8 cellular contexts compared by ENCODE assay signal in the genomic region with DNA sequence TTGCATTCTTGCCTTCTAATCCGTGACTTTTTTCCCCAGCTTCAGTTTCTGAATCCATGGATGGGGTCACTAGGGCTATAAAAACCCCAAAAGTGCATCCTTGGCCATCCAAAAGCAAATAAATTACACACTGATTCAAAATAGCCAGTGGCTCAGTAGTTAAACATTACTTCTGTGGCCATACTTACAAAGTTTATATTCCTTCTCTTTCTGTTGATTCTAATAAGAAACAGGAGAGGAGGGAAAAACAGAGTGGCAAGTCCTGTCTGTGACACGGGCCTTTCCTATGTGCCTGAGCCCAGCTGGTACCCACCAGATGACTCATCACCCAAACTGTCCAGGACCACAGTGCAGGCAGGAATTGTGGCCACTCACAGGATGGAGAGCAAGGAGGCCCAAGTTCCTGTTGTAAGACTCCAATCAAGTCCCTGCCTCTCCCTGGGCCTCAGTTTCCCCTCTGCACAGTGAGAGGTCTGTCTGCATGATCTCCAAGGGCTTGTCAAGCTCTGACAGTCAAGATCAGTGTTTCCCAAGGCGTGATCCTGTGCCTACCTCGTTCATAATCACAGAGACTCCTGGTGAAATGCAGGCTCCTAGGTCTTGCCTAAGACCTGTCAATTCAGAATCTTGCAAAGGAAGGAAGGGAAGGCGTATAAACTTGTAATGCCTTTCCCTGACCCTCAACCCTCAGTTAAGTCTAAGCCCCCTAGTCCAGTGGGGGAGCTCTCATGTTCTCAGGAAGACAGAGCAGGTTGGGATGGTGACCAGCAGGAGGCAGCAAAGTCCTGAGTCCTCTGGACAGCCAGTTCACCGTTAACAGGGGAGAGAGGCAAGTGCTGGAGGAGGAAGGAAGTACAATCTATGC. TPM values are rescaled to one million over a fixed set of nuclear protein-coding genes. Genes with fewer than 3 reads are reported as not detected.
DNase-seq lines count a peak whose midpoint lies in the region; ATAC-seq and TF ChIP-seq lines count a peak whose summit lies in the region.

No MANE protein-coding gene starts in this region.

- ATAC-seq in GM18873 (IDR thresholded peaks at IDR 0.05; ENCODE audit: low FRiP score, unreplicated experiment) (peak; percentile 51), HG03175 (IDR thresholded peaks at IDR 0.05; ENCODE audit: unreplicated experiment) (peak; percentile 76), PC-3 (peak; percentile 78)
- ATAC-seq in stimulated activated naive CD8-positive, alpha-beta T cell treated with anti-CD3 and anti-CD28 coated beads, Interleukin-15, amount 100 ng/mL, for 72 hours, result peak; percentile 87

- H3K4me2 ChIP-seq in PC-3 (ENCODE audit: low read length) (no peak overlapping the region), fibroblast of lung (ENCODE audit: extremely low read depth, insufficient read depth, low read length) (no peak overlapping the region)

- no peaks in the 10 kb centered on the region for H3K9me2 ChIP-seq in PC-3 (replicated peaks; ENCODE audit: low read length)

- no peak overlapping the region for H2AFZ ChIP-seq in PC-3 (ENCODE audit: low read length)
- H2AFZ ChIP-seq in fibroblast of lung (ENCODE audit: low read length), result no peak overlapping the region

- intact Hi-C loops in PC-3 (cut with micrococcal nuclease), result loop anchor here (1.0 to 5.0 kb wide), 2 partner anchors 64 to 111 kb away; no protein-coding TSS in a partner anchor

- peak overlapping the region; percentile 83 for H3K27ac Mint-ChIP-seq in activated T-cell treated with anti-CD3 and anti-CD28 coated beads, Interleukin-2, amount 50 U/mL, for 24 hours
- no peak overlapping the region for H3K27ac Mint-ChIP-seq in nephron progenitor cell
- H3K27ac Mint-ChIP-seq in stimulated activated naive CD8-positive, alpha-beta T cell treated with anti-CD3 and anti-CD28 coated beads, Interleukin-15, amount 100 ng/mL, for 72 hours, result peak overlapping the region in 1 of 2 donors; percentile 8

- peaks cover 6% of the 10 kb centered on the region; the same call in 1 of the 2 replicates for H4K20me1 ChIP-seq in PC-3 (ENCODE audit: low read length)
- H4K20me1 ChIP-seq in fibroblast of lung (ENCODE audit: control insufficient read depth, extremely low read depth, insufficient read depth, low read length), result no peaks in the 10 kb centered on the region

- H3K27me3 Mint-ChIP-seq in activated T-cell treated with anti-CD3 and anti-CD28 coated beads, Interleukin-2, amount 50 U/mL, for 24 hours, result no peaks in the 10 kb centered on the region
- H3K27me3 Mint-ChIP-seq in nephron progenitor cell (ENCODE audit: low read depth, poor library complexity), result peaks cover 4% of the 10 kb centered on the region
- no peaks in the 10 kb centered on the region for H3K27me3 Mint-ChIP-seq in stimulated activated naive CD8-positive, alpha-beta T cell treated with anti-CD3 and anti-CD28 coated beads, Interleukin-15, amount 100 ng/mL, for 72 hours

- no peak overlapping the region for H3K9ac ChIP-seq in PC-3 (ENCODE audit: low read length)
- no peak overlapping the region for H3K9ac ChIP-seq in fibroblast of lung (ENCODE audit: insufficient read depth, low read length)

- H3K79me2 ChIP-seq in PC-3 (ENCODE audit: low read length) (no peaks in the 10 kb centered on the region), fibroblast of lung (ENCODE audit: control insufficient read depth, insufficient read depth, low read length) (no peaks in the 10 kb centered on the region)

- TF ChIP-seq CTCF in PC-3 (conservative IDR thresholded peaks at IDR 0.05; ENCODE audit: low read depth, low read length), result peak; percentile 97
- TF ChIP-seq CTCF in fibroblast of lung (conservative IDR thresholded peaks at IDR 0.05 in 1 of 2, IDR thresholded peaks at IDR 0.05 in 1 of 2; ENCODE audit: low read depth in 1 of 2, low read length in 2 of 2), result peak; percentile 94 to 97
- peak; percentile 78 for TF ChIP-seq CTCF in nephron progenitor cell (IDR thresholded peaks at IDR 0.05)

- H3K4me1 ChIP-seq in PC-3 (ENCODE audit: insufficient read depth, low read length) (no peaks in the 10 kb centered on the region), fibroblast of lung (ENCODE audit: control insufficient read depth, extremely low read depth, insufficient read depth, low read length) (peaks cover 6% of the 10 kb centered on the region)

- no peak overlapping the region for H3K4me3 ChIP-seq in PC-3 (ENCODE audit: low read length)
- H3K4me3 ChIP-seq in fibroblast of lung (replicated peaks in 1 of 4; ENCODE audit: control extremely low read depth in 1 of 4, insufficient read depth in 1 of 4, low read depth in 3 of 4, low read length in 4 of 4), result no peak overlapping the region

- H3K36me3 ChIP-seq in PC-3 (ENCODE audit: low read depth, low read length) (peaks cover 45% of the 10 kb centered on the region), fibroblast of lung (ENCODE audit: control insufficient read depth, insufficient read depth, low read length) (peaks cover 5% of the 10 kb centered on the region)

- no peaks in the 10 kb centered on the region for H3K9me3 Mint-ChIP-seq in activated T-cell treated with anti-CD3 and anti-CD28 coated beads, Interleukin-2, amount 50 U/mL, for 24 hours
- H3K9me3 Mint-ChIP-seq in nephron progenitor cell, result no peaks in the 10 kb centered on the region
- no peaks in the 10 kb centered on the region for H3K9me3 Mint-ChIP-seq in stimulated activated naive CD8-positive, alpha-beta T cell treated with anti-CD3 and anti-CD28 coated beads, Interleukin-15, amount 100 ng/mL, for 72 hours

- H3K27ac ChIP-seq in PC-3 (ENCODE audit: low read length) (no peak overlapping the region), fibroblast of lung (ENCODE audit: insufficient read depth, low read length) (no peak overlapping the region)

- peaks cover 98% of the 10 kb centered on the region for H3K36me3 Mint-ChIP-seq in activated T-cell treated with anti-CD3 and anti-CD28 coated beads, Interleukin-2, amount 50 U/mL, for 24 hours (ENCODE audit: low read depth)
- H3K36me3 Mint-ChIP-seq in nephron progenitor cell (ENCODE audit: low read depth), result peaks cover 45% of the 10 kb centered on the region

- POLR2A ChIA-PET in PC-3 (lab: Charles Lee; ENCODE audit: unreplicated experiment), result no interaction called here

- CTCF ChIA-PET in PC-3 (lab: Charles Lee), result interaction anchor here (0.5 to 1.9 kb wide), 7 partner anchors 11 to 114 kb away, joined by 3 to 26 read pairs (median 7); no protein-coding TSS in a partner anchor

- peaks cover 12% of the 10 kb centered on the region for H3K4me1 Mint-ChIP-seq in activated T-cell treated with anti-CD3 and anti-CD28 coated beads, Interleukin-2, amount 50 U/mL, for 24 hours (ENCODE audit: low read depth)
- peaks cover 5% of the 10 kb centered on the region for H3K4me1 Mint-ChIP-seq in nephron progenitor cell
- peaks cover 33% of the 10 kb centered on the region for H3K4me1 Mint-ChIP-seq in stimulated activated naive CD8-positive, alpha-beta T cell treated with anti-CD3 and anti-CD28 coated beads, Interleukin-15, amount 100 ng/mL, for 72 hours

- DNase-seq in AG20443 (ENCODE audit: low spot score) (peak; percentile 87), PC-3 (peak; percentile 84), fibroblast of lung (ENCODE audit: low read depth in 2 of 2) (peak; percentile 64 to 83), nephron progenitor cell (peak; percentile 82)
- DNase-seq in activated T-cell treated with anti-CD3 and anti-CD28 coated beads, Interleukin-2, amount 50 U/mL, for 24 hours, result peak; percentile 81
- peak; percentile 63 to 69 for DNase-seq in stimulated activated naive CD8-positive, alpha-beta T cell treated with anti-CD3 and anti-CD28 coated beads, Interleukin-15, amount 100 ng/mL, for 72 hours

- no TSS peak for BruUV-seq in PC-3 (replicated peaks; lab: Mats Ljungman, UMichigan)

- no peaks in the 10 kb centered on the region for H3K27me3 ChIP-seq in PC-3 (ENCODE audit: low read length)
- no peaks in the 10 kb centered on the region for H3K27me3 ChIP-seq in fibroblast of lung (ENCODE audit: control insufficient read depth, insufficient read depth, low read length)

- H3K9me3 ChIP-seq in PC-3 (ENCODE audit: low read length) (no peaks in the 10 kb centered on the region), fibroblast of lung (ENCODE audit: control insufficient read depth, insufficient read depth, low read depth, low read length) (no peaks in the 10 kb centered on the region)

- no peak overlapping the region for H3K4me3 Mint-ChIP-seq in activated T-cell treated with anti-CD3 and anti-CD28 coated beads, Interleukin-2, amount 50 U/mL, for 24 hours
- no peak overlapping the region for H3K4me3 Mint-ChIP-seq in nephron progenitor cell
- no peak overlapping the region for H3K4me3 Mint-ChIP-seq in stimulated activated naive CD8-positive, alpha-beta T cell treated with anti-CD3 and anti-CD28 coated beads, Interleukin-15, amount 100 ng/mL, for 72 hours

- H3F3A ChIP-seq in PC-3 (ENCODE audit: low read length, unreplicated experiment), result no peaks in the 10 kb centered on the region

RNA-seq across cellular contexts. Expression of gene TNIP1, which starts 29.5 kb away (rescaled TPM):
- total RNA-seq in PC-3 (2014; rRNA removed) (90.0 and 139 TPM in 2 replicates), fibroblast of lung (54.7 and 59.1 TPM in 2 replicates)
- polyA plus RNA-seq in fibroblast of lung, result 32.9 and 47.2 TPM in 2 replicates
- polyA plus RNA-seq in fibroblast of lung (2012), result 40.4 and 60.0 TPM in 2 replicates
- 26.1 and 37.6 TPM in 2 replicates for polyA minus RNA-seq in fibroblast of lung (ENCODE audit: low replicate concordance)

RNA-seq across cellular contexts. Expression of gene GPX3, which starts 30.9 kb away (rescaled TPM):
- not detected in 2 replicates for total RNA-seq in PC-3 (2014; rRNA removed)
- 126 and 182 TPM in 2 replicates for total RNA-seq in fibroblast of lung
- 217 and 267 TPM in 2 replicates for polyA plus RNA-seq in fibroblast of lung
- 92.3 and 130 TPM in 2 replicates for polyA plus RNA-seq in fibroblast of lung (2012)
- polyA minus RNA-seq in fibroblast of lung (ENCODE audit: low replicate concordance), result 201 and 308 TPM in 2 replicates

Comparison
In these comparisons a context has a peak if more than half of its experiments do, and no peak if none do; other contexts are left out.
1. RNA of gene GPX3, which starts 30.9 kb away (total RNA-seq): 126 to 182 TPM in fibroblast of lung; not detected in PC-3; every median in the first group is over 10 times any median in the second.
2. Peak in every context shown above with its lines, with median percentiles within 50 percentile points of each other: DNase-seq, ATAC-seq and CTCF ChIP-seq.